ENCODE assay signal across 16 cellular contexts in genomic region chr2:3768960-3769765, GRCh38.
DNase-seq lines count a peak whose midpoint lies in the region; ATAC-seq and TF ChIP-seq lines count a peak whose summit lies in the region.
"Had no signal": no experiment of that assay in that cellular context is flagged by ENCODE, and none has a peak within 500 bp of the region (broad histone marks: within the 10 kb centered on the region; RNA-seq: fewer than 3 reads in every experiment).

No MANE protein-coding gene starts in this region.

- no peak overlapping the region for H3K27ac ChIP-seq in right atrium auricular region
- no peak overlapping the region for H3K27ac ChIP-seq in left ventricle myocardium inferior (replicated peaks)
- peak overlapping the region; percentile 25; the same call in 1 of the 2 replicates for H3K27ac ChIP-seq in IMR-90 (ENCODE audit: insufficient read depth, low read length)
- H3K27ac ChIP-seq in endodermal cell (ENCODE audit: low read depth, low read length), result no peak overlapping the region
- H3K27ac ChIP-seq: C4-2B had no signal

- H2AFZ ChIP-seq in IMR-90 (replicated peaks; ENCODE audit: low read length, poor library complexity), result no peak overlapping the region

- H3K27me3 ChIP-seq in right atrium auricular region (no peaks in the 10 kb centered on the region), left ventricle myocardium inferior (ENCODE audit: low read depth) (peaks cover 87% of the 10 kb centered on the region), IMR-90 (ENCODE audit: control insufficient read depth, insufficient read depth, low read length) (no peaks in the 10 kb centered on the region), endodermal cell (ENCODE audit: control insufficient read depth, insufficient read depth, low read length, poor library complexity, severe bottlenecking) (no peaks in the 10 kb centered on the region)

- no peak overlapping the region for H3K4me3 Mint-ChIP-seq in endodermal cell
- H3K4me3 Mint-ChIP-seq: CD4-positive, alpha-beta T cell; HFFc6 had no signal

- H4K8ac ChIP-seq in IMR-90 (ENCODE audit: low read depth in 2 of 2, low read length in 2 of 2), result peak overlapping the region; percentile 76 to 78

- TF ChIP-seq CTCF in right atrium auricular region (IDR thresholded peaks at IDR 0.05) (no peak), left ventricle myocardium inferior (IDR thresholded peaks at IDR 0.05; ENCODE audit: borderline replicate concordance) (no peak), IMR-90 (conservative IDR thresholded peaks at IDR 0.05; ENCODE audit: low read depth, low read length) (no peak), endodermal cell (conservative IDR thresholded peaks at IDR 0.05) (no peak)

- H3K4me2 ChIP-seq in IMR-90 (ENCODE audit: low read depth, low read length), result no peak overlapping the region

- POLR2A ChIA-PET in IMR-90 (lab: Charles Lee; ENCODE audit: unreplicated experiment), result no interaction called here

- H3K18ac ChIP-seq in IMR-90 (ENCODE audit: low read depth, low read length), result peak overlapping the region; percentile 26

- peak overlapping the region; percentile 49 for H2AK5ac ChIP-seq in IMR-90 (ENCODE audit: low read depth, low read length)

- H3K4me1 Mint-ChIP-seq in endodermal cell, result no peaks in the 10 kb centered on the region

- H3K4ac ChIP-seq in IMR-90 (ENCODE audit: low read depth, low read length), result peak overlapping the region; percentile 76

- H3K23ac ChIP-seq in IMR-90 (ENCODE audit: low read depth, low read length), result no peak overlapping the region

- no peak overlapping the region for H3K4me3 ChIP-seq in right atrium auricular region
- no peak overlapping the region for H3K4me3 ChIP-seq in left ventricle myocardium inferior
- no peak overlapping the region for H3K4me3 ChIP-seq in IMR-90 (ENCODE audit: insufficient read depth, low read depth, low read length)
- H3K4me3 ChIP-seq in endodermal cell (ENCODE audit: low read length), result no peak overlapping the region

- no peak overlapping the region; the same call in 2 of the 3 replicates for H2BK15ac ChIP-seq in IMR-90 (ENCODE audit: low read depth, low read length)

- TF ChIP-seq POLR2A in IMR-90 (IDR thresholded peaks at IDR 0.05; ENCODE audit: low read depth, low read length), result no peak

- H3K27me3 Mint-ChIP-seq in endodermal cell (ENCODE audit: insufficient read depth), result peaks cover 2% of the 10 kb centered on the region

- CTCF ChIA-PET in IMR-90 (lab: Yijun Ruan, JAX), result interaction anchor here (0.7 to 2.1 kb wide), 2 partner anchors 11 to 16 kb away, joined by 3 to 18 read pairs; no protein-coding TSS in a partner anchor

- H3K9me1 ChIP-seq in IMR-90 (ENCODE audit: insufficient read depth, low read length), result no peaks in the 10 kb centered on the region

- H3K36me3 ChIP-seq in right atrium auricular region, result no peaks in the 10 kb centered on the region
- no peaks in the 10 kb centered on the region for H3K36me3 ChIP-seq in left ventricle myocardium inferior
- H3K36me3 ChIP-seq in IMR-90 (ENCODE audit: control insufficient read depth, insufficient read depth, low read length), result no peaks in the 10 kb centered on the region
- no peaks in the 10 kb centered on the region for H3K36me3 ChIP-seq in endodermal cell (ENCODE audit: control insufficient read depth, insufficient read depth, low read length)

- dilution Hi-C loops in IMR-90 (cut with HindIII; ENCODE audit: low sequenced_read_pairs, unreplicated experiment), result no loop called here

- H2BK120ac ChIP-seq in IMR-90 (ENCODE audit: low read depth, low read length), result peak overlapping the region; percentile 83; the same call in 1 of the 2 replicates

- H4K20me1 ChIP-seq in IMR-90 (ENCODE audit: insufficient read depth, low read length), result no peaks in the 10 kb centered on the region

- 74% methylated on average over 10 of the region's 21 CpGs; no CpG with 5 or more reads in 1 of the 2 experiments for WGBS in IMR-90 (ENCODE audit: extremely low coverage in 2 of 2, insufficient read length in 1 of 2), 2 experiments
- 86 to 91% methylated on average over 20 to 21 of the region's 21 CpGs for WGBS in endodermal cell (ENCODE audit: insufficient coverage in 1 of 2, insufficient read length in 1 of 2), 2 experiments

- H2BK5ac ChIP-seq in IMR-90 (ENCODE audit: low read depth, low read length, poor library complexity, severe bottlenecking), result no peak overlapping the region

- in situ Hi-C loops in IMR-90 (cut with MboI; ENCODE audit: low sequenced_read_pairs), result no loop called here

- peak; percentile 65 for ATAC-seq in IMR-90 (ENCODE audit: low read depth)
- no peak for ATAC-seq in HG02678 (IDR thresholded peaks at IDR 0.05; ENCODE audit: unreplicated experiment)
- ATAC-seq: HepG2 had no signal

- H3K9ac ChIP-seq in IMR-90 (ENCODE audit: low read depth, low read length), result no peak overlapping the region
- H3K9ac ChIP-seq in endodermal cell (ENCODE audit: extremely low read depth, low read length, poor library complexity, severe bottlenecking), result no peak overlapping the region

- no peak overlapping the region for H3K27ac Mint-ChIP-seq in endodermal cell
- H3K27ac Mint-ChIP-seq: CD4-positive, alpha-beta T cell; HFFc6 had no signal

- BruUV-seq in IMR-90 (replicated peaks; lab: Mats Ljungman, UMichigan), result no TSS peak

- no peak for TF ChIP-seq RAD21 in IMR-90 (IDR thresholded peaks at IDR 0.05; ENCODE audit: low read length)

- intact Hi-C loops in left ventricle myocardium inferior (cut with micrococcal nuclease) (no loop called here), IMR-90 (cut with micrococcal nuclease) (no loop called here)

- peak overlapping the region; percentile 46; the same call in 1 of the 2 replicates for H4K91ac ChIP-seq in IMR-90 (ENCODE audit: insufficient read depth, low read depth, low read length)

- peak overlapping the region; percentile 81; the same call in 1 of the 2 replicates for H2BK20ac ChIP-seq in IMR-90 (ENCODE audit: low read depth, low read length)

- peak; percentile 52 for DNase-seq in right atrium auricular region (ENCODE audit: low spot score)
- no peak for DNase-seq in left ventricle myocardium inferior
- DNase-seq in IMR-90, result no peak
- DNase-seq in endodermal cell, result peak; percentile 20
- DNase-seq in occipital lobe (lab: John Stamatoyannopoulos, UW), result peak; percentile 11
- DNase-seq in SHP77 (lab: John Stamatoyannopoulos, UW), result no peak
- DNase-seq in iPS-NIHi11 (ENCODE audit: low spot score), result no peak
- DNase-seq: ACHN; Caco-2; CD4-positive, alpha-beta T cell; GOT3; H7; HFFc6 had no signal

- no peak overlapping the region for H3K56ac ChIP-seq in IMR-90 (ENCODE audit: extremely low read depth, insufficient read depth, low read length)

- no peaks in the 10 kb centered on the region for H3K79me1 ChIP-seq in IMR-90 (ENCODE audit: low read depth in 1 of 2, low read length in 2 of 2)

- no peaks in the 10 kb centered on the region for H3K9me3 ChIP-seq in right atrium auricular region
- H3K9me3 ChIP-seq in left ventricle myocardium inferior (replicated peaks), result no peaks in the 10 kb centered on the region
- H3K9me3 ChIP-seq in IMR-90 (ENCODE audit: control insufficient read depth, insufficient read depth, low read length), result no peaks in the 10 kb centered on the region
- no peaks in the 10 kb centered on the region for H3K9me3 ChIP-seq in endodermal cell (ENCODE audit: control insufficient read depth, low read length)
- H3K9me3 ChIP-seq: Caco-2 had no signal

- 0 out of 2 replicates have a peak overlapping the region, but pooled peaks have one; percentile 19 for H3K14ac ChIP-seq in IMR-90 (replicated peaks; ENCODE audit: low read depth, low read length)

- peak overlapping the region; percentile 5; the same call in 1 of the 2 replicates for H4K5ac ChIP-seq in IMR-90 (ENCODE audit: low read depth, low read length)

- H3K36me3 Mint-ChIP-seq in endodermal cell (ENCODE audit: low read depth), result no peaks in the 10 kb centered on the region

- no peak overlapping the region for H2AK9ac ChIP-seq in IMR-90 (replicated peaks; ENCODE audit: low read depth, low read length, poor library complexity)

- H3K4me1 ChIP-seq in right atrium auricular region (no peaks in the 10 kb centered on the region), left ventricle myocardium inferior (no peaks in the 10 kb centered on the region), IMR-90 (ENCODE audit: control insufficient read depth, insufficient read depth, low read length) (peaks cover 4% of the 10 kb centered on the region; the same call in 1 of the 2 replicates), endodermal cell (ENCODE audit: control insufficient read depth, insufficient read depth, low read length) (no peaks in the 10 kb centered on the region)
- H3K4me1 ChIP-seq: Caco-2 had no signal

- H3K9me3 Mint-ChIP-seq in endodermal cell, result no peaks in the 10 kb centered on the region
- H3K9me3 Mint-ChIP-seq: CD4-positive, alpha-beta T cell had no signal

TF ChIP-seq in IMR-90, 13 proteins besides CTCF, POLR2A, EP300 and RAD21:
- TF ChIP-seq SMC3 (IDR thresholded peaks at IDR 0.05; ENCODE audit: low read depth, low read length) (no peak), RFX5 (IDR thresholded peaks at IDR 0.05; ENCODE audit: low read depth, low read length) (no peak), USF2 (IDR thresholded peaks at IDR 0.05; ENCODE audit: low read depth, low read length) (no peak), FOS (IDR thresholded peaks at IDR 0.05; ENCODE audit: low read depth, low read length) (no peak), MAZ (IDR thresholded peaks at IDR 0.05; ENCODE audit: borderline replicate concordance, low read depth, low read length) (no peak), CEBPB (IDR thresholded peaks at IDR 0.05; ENCODE audit: low read depth, low read length) (no peak), MXI1 (IDR thresholded peaks at IDR 0.05; ENCODE audit: borderline replicate concordance, low read depth, low read length) (no peak), CHD1 (IDR thresholded peaks at IDR 0.05; ENCODE audit: low read depth, low read length) (no peak)
- TF ChIP-seq, protein P1, sequence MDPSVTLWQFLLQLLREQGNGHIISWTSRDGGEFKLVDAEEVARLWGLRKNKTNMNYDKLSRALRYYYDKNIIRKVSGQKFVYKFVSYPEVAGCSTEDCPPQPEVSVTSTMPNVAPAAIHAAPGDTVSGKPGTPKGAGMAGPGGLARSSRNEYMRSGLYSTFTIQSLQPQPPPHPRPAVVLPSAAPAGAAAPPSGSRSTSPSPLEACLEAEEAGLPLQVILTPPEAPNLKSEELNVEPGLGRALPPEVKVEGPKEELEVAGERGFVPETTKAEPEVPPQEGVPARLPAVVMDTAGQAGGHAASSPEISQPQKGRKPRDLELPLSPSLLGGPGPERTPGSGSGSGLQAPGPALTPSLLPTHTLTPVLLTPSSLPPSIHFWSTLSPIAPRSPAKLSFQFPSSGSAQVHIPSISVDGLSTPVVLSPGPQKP (IDR thresholded peaks at IDR 0.05; ENCODE audit: borderline replicate concordance, low read depth, low read length), result no peak

Comparison
In these comparisons a context has a peak if more than half of its experiments do, and no peak if none do; other contexts are left out.
1. DNase-seq: peak in right atrium auricular region (single experiment), endodermal cell (single experiment) and occipital lobe (single experiment); none in left ventricle myocardium inferior (single experiment), IMR-90 (single experiment), SHP77 (0 of 2) and iPS-NIHi11 (single experiment).